17 cellular contexts compared by ENCODE assay signal in the genomic region with DNA sequence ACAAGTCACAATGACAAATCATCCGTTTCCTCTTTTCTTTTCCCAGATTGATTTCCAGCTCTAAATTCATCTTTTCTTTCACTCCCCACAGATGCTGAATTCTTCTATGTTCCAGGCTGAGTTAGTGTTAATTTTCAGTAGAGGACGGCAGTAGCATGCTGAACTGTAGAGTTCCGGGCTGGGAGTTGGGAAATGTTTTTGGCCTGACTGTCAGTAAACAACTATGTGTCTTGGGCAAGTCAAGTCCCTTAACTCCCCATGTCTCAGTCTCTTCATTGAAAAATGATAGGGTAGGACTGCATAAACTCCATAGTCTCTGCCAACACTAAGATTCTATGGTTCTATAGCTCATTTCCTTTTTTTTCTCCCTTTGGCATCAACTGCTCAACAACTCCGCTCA.
DNase-seq lines count a peak whose midpoint lies in the region; ATAC-seq and TF ChIP-seq lines count a peak whose summit lies in the region.
"Had no signal": no experiment of that assay in that cellular context is flagged by ENCODE, and none has a peak within 500 bp of the region (broad histone marks: within the 10 kb centered on the region; RNA-seq: fewer than 3 reads in every experiment).

No MANE protein-coding gene starts in this region.

- H3K9me2 ChIP-seq in HCT116 (ENCODE audit: insufficient read depth): no peaks in the 10 kb centered on the region; the same call in 1 of the 2 replicates

- H3K23ac ChIP-seq in mesenchymal stem cell (ENCODE audit: low read length in 2 of 2): no peak overlapping the region

- TF ChIP-seq POLR2A in HCT116 (IDR thresholded peaks at IDR 0.05; ENCODE audit: borderline replicate concordance, extremely low read depth, insufficient read depth, insufficient read length): no peak

- TF ChIP-seq CTCF in HCT116 (IDR thresholded peaks at IDR 0.05 in 2 of 3, conservative IDR thresholded peaks at IDR 0.05 in 1 of 3; ENCODE audit: borderline replicate concordance in 1 of 3, insufficient read depth in 1 of 3, low read depth in 2 of 3, low read length in 2 of 3): no peak
- no peak for TF ChIP-seq CTCF in fibroblast of lung (conservative IDR thresholded peaks at IDR 0.05 in 1 of 2, IDR thresholded peaks at IDR 0.05 in 1 of 2; ENCODE audit: low read depth in 1 of 2, low read length in 2 of 2)
- TF ChIP-seq CTCF in thoracic aorta (IDR thresholded peaks at IDR 0.05): no peak

- intact Hi-C loops in HCT116 (cut with micrococcal nuclease): no loop called here

- no peak overlapping the region for H2BK120ac ChIP-seq in mesenchymal stem cell (ENCODE audit: low read depth, low read length)

- H3K36me3 ChIP-seq in HCT116 (ENCODE audit: control insufficient read depth in 1 of 2, insufficient read depth in 2 of 2, low read length in 2 of 2): no peaks in the 10 kb centered on the region; a peak in 1 of 4 replicates
- no peaks in the 10 kb centered on the region for H3K36me3 ChIP-seq in fibroblast of lung (ENCODE audit: control insufficient read depth, insufficient read depth, low read length)
- peaks cover 0 to 4% of the 10 kb centered on the region in 2 experiments for H3K36me3 ChIP-seq in mesenchymal stem cell (ENCODE audit: control insufficient read depth in 1 of 2, insufficient read depth in 2 of 2, low read depth in 1 of 2, low read length in 2 of 2)
- H3K36me3 ChIP-seq in thoracic aorta: no peaks in the 10 kb centered on the region

- no peak overlapping the region for H2BK12ac ChIP-seq in mesenchymal stem cell (ENCODE audit: low read length in 2 of 2)

- H3K4me1 ChIP-seq in HCT116 (ENCODE audit: control insufficient read depth in 1 of 2, insufficient read depth in 2 of 2, low read length in 2 of 2) (peaks cover 67 to 86% of the 10 kb centered on the region in 2 experiments), fibroblast of lung (ENCODE audit: control insufficient read depth, extremely low read depth, insufficient read depth, low read length) (peaks cover 13% of the 10 kb centered on the region), mesenchymal stem cell (ENCODE audit: control insufficient read depth, insufficient read depth, low read depth, low read length) (peaks cover 6% of the 10 kb centered on the region), thoracic aorta (ENCODE audit: control insufficient read depth in 1 of 2, low read depth in 2 of 2) (peaks cover 21 to 45% of the 10 kb centered on the region in 2 donors)

- RAD21 ChIA-PET in HCT116 (lab: Charles Lee; ENCODE audit: low non-redundant PET in 1 of 2, low total read pairs in 2 of 2, uncharacterized antibody in 2 of 2, unreplicated experiment in 2 of 2): no interaction called here

- no peak for TF ChIP-seq RAD21 in HCT116 (IDR thresholded peaks at IDR 0.05; ENCODE audit: low read depth)

- CTCF ChIA-PET in HCT116 (lab: Charles Lee): interaction anchor here (1.5 kb wide), 1 partner anchor 209 kb away, joined by 4 read pairs; no protein-coding TSS in a partner anchor

- H2AFZ ChIP-seq in HCT116 (ENCODE audit: low read depth, low read length, poor library complexity, severe bottlenecking) (no peak overlapping the region), fibroblast of lung (ENCODE audit: low read length) (no peak overlapping the region), mesenchymal stem cell (ENCODE audit: low read depth, low read length) (no peak overlapping the region)

- peaks cover 0 to 29% (median 26%) of the 10 kb centered on the region in 3 donors for H3K36me3 Mint-ChIP-seq in naive thymus-derived CD8-positive, alpha-beta T cell

- POLR2A ChIA-PET in HCT116 (lab: Charles Lee): interaction anchor here (1.1 kb wide), 1 partner anchor 9 kb away, joined by 4 read pairs; no protein-coding TSS in a partner anchor
- POLR2A ChIA-PET in naive thymus-derived CD8-positive, alpha-beta T cell (lab: Charles Lee): no interaction called here

- no peak overlapping the region for H2AK5ac ChIP-seq in mesenchymal stem cell (ENCODE audit: low read length, severe bottlenecking)

- H2BK5ac ChIP-seq in mesenchymal stem cell (ENCODE audit: low read depth, low read length, poor library complexity, severe bottlenecking): no peak overlapping the region

- H3K27me3 ChIP-seq in HCT116 (ENCODE audit: insufficient read depth, low read length) (no peaks in the 10 kb centered on the region), fibroblast of lung (ENCODE audit: control insufficient read depth, insufficient read depth, low read length) (no peaks in the 10 kb centered on the region), mesenchymal stem cell (ENCODE audit: control insufficient read depth in 1 of 2, insufficient read depth in 1 of 2, low read length in 2 of 2) (no peaks in the 10 kb centered on the region), thoracic aorta (replicated peaks; ENCODE audit: insufficient read depth) (no peaks in the 10 kb centered on the region)

- BruUV-seq in HCT116 (replicated peaks; lab: Mats Ljungman, UMichigan): no TSS peak

- no peak overlapping the region for H3K27ac Mint-ChIP-seq in naive thymus-derived CD8-positive, alpha-beta T cell
- H3K27ac Mint-ChIP-seq: activated naive CD4-positive, alpha-beta T cell treated with anti-CD3 and anti-CD28 coated beads for 36 hours; endodermal cell; stimulated activated naive B cell treated with anti-CD40 and anti-IgM and Interleukin-4, amounts not matched to agents 10 μg/mL and 1 μg/mL and 100 μg/mL, for 72 hours; T-helper 1 cell treated with Interleukin-12 subunit alpha and Interleukin-12 subunit beta and Interleukin-4 antibody, amounts not matched to agents 30 μg/mL and 1 μg/mL, for 36 hours had no signal

- DNase-seq in HCT116 (ENCODE audit: low read depth, low spot score) (no peak), fibroblast of lung (ENCODE audit: low read depth in 2 of 2) (peak; percentile 36 to 69), mesenchymal stem cell (peak; percentile 77), thoracic aorta (ENCODE audit: low spot score) (peak; percentile 2), T-helper 1 cell (no peak), NOMO-1 treated with DMSO at 0.1 percent for 48 hours (lab: John Stamatoyannopoulos, UW; ENCODE audit: unreplicated experiment) (no peak)
- no peak for DNase-seq in naive thymus-derived CD8-positive, alpha-beta T cell
- DNase-seq: activated CD4-positive, CD25-positive, alpha-beta regulatory T cell; activated naive CD4-positive, alpha-beta T cell treated with anti-CD3 and anti-CD28 coated beads for 36 hours; DMS79; endodermal cell; left colon; NCI-H1930; NCI-H526; stimulated activated naive B cell treated with anti-CD40 and anti-IgM and Interleukin-4, amounts not matched to agents 10 μg/mL and 1 μg/mL and 100 μg/mL, for 72 hours had no signal

- no peak overlapping the region for H3K4ac ChIP-seq in mesenchymal stem cell (ENCODE audit: low read depth in 1 of 2, low read length in 2 of 2)

- peaks cover 17% of the 10 kb centered on the region for H3K79me1 ChIP-seq in mesenchymal stem cell (replicated peaks; ENCODE audit: low read length, poor library complexity, severe bottlenecking)

- peaks cover 89% of the 10 kb centered on the region for H3K79me2 ChIP-seq in HCT116 (ENCODE audit: insufficient read depth, low read length)
- H3K79me2 ChIP-seq in fibroblast of lung (ENCODE audit: control insufficient read depth, insufficient read depth, low read length): peaks cover 11% of the 10 kb centered on the region

- no peaks in the 10 kb centered on the region for H4K20me1 ChIP-seq in HCT116 (ENCODE audit: insufficient read depth)
- H4K20me1 ChIP-seq in fibroblast of lung (ENCODE audit: control insufficient read depth, extremely low read depth, insufficient read depth, low read length): no peaks in the 10 kb centered on the region

- H3K4me2 ChIP-seq in HCT116 (ENCODE audit: low read length): peak overlapping the region; percentile 26
- no peak overlapping the region for H3K4me2 ChIP-seq in fibroblast of lung (ENCODE audit: extremely low read depth, insufficient read depth, low read length)
- H3K4me2 ChIP-seq in mesenchymal stem cell (ENCODE audit: low read length, poor library complexity, severe bottlenecking): no peak overlapping the region

- H3K4me3 ChIP-seq in HCT116 (replicated peaks in 1 of 2; ENCODE audit: low read depth in 1 of 2, low read length in 2 of 2): no peak overlapping the region
- H3K4me3 ChIP-seq in fibroblast of lung (replicated peaks in 1 of 4; ENCODE audit: control extremely low read depth in 1 of 4, insufficient read depth in 1 of 4, low read depth in 3 of 4, low read length in 4 of 4): no peak overlapping the region
- H3K4me3 ChIP-seq in mesenchymal stem cell (ENCODE audit: insufficient read depth in 1 of 2, low read depth in 1 of 2, low read length in 2 of 2): peak overlapping the region in 1 of 2 experiments; percentile 20
- H3K4me3 ChIP-seq in thoracic aorta: no peak overlapping the region

- no peak overlapping the region for H3K9ac ChIP-seq in HCT116 (ENCODE audit: low read length)
- H3K9ac ChIP-seq in fibroblast of lung (ENCODE audit: insufficient read depth, low read length): no peak overlapping the region
- peak overlapping the region; percentile 98 for H3K9ac ChIP-seq in mesenchymal stem cell (ENCODE audit: low read length)

- no peak overlapping the region for H2BK15ac ChIP-seq in mesenchymal stem cell (ENCODE audit: low read depth, poor library complexity, severe bottlenecking)

- peak overlapping the region; percentile 14; the same call in 1 of the 2 replicates for H3K27ac ChIP-seq in HCT116 (ENCODE audit: low read depth, low read length)
- no peak overlapping the region for H3K27ac ChIP-seq in fibroblast of lung (ENCODE audit: insufficient read depth, low read length)
- peak overlapping the region; percentile 19 for H3K27ac ChIP-seq in mesenchymal stem cell (ENCODE audit: low read length, poor library complexity, severe bottlenecking)
- H3K27ac ChIP-seq in thoracic aorta: peak overlapping the region in 1 of 2 donors; percentile 97

- no peak overlapping the region for H4K91ac ChIP-seq in mesenchymal stem cell (ENCODE audit: low read length)

- H4K8ac ChIP-seq in mesenchymal stem cell (ENCODE audit: low read length): no peak overlapping the region

- ATAC-seq in HCT116: no peak
- no peak for ATAC-seq in thoracic aorta (ENCODE audit: insufficient number of reproducible peaks, low FRiP score, low read depth)
- ATAC-seq in naive thymus-derived CD8-positive, alpha-beta T cell: no peak
- ATAC-seq in GM19395 (IDR thresholded peaks at IDR 0.05; ENCODE audit: unreplicated experiment): no peak
- ATAC-seq: left colon; stimulated activated naive B cell treated with anti-CD40 and anti-IgM and Interleukin-4, amounts not matched to agents 10 μg/mL and 1 μg/mL and 100 μg/mL, for 72 hours had no signal

- no peak overlapping the region for H3K14ac ChIP-seq in mesenchymal stem cell (ENCODE audit: low read length in 2 of 2)

- no peaks in the 10 kb centered on the region for H3K27me3 Mint-ChIP-seq in naive thymus-derived CD8-positive, alpha-beta T cell
- H3K27me3 Mint-ChIP-seq: stimulated activated naive B cell treated with anti-CD40 and anti-IgM and Interleukin-4, amounts not matched to agents 10 μg/mL and 1 μg/mL and 100 μg/mL, for 72 hours had no signal

- H3K4me1 Mint-ChIP-seq in naive thymus-derived CD8-positive, alpha-beta T cell: peaks cover 2 to 9% (median 8%) of the 10 kb centered on the region in 4 donors
- H3K4me1 Mint-ChIP-seq: endodermal cell had no signal

- H3K9me3 Mint-ChIP-seq in naive thymus-derived CD8-positive, alpha-beta T cell: no peaks in the 10 kb centered on the region
- H3K9me3 Mint-ChIP-seq: activated naive CD4-positive, alpha-beta T cell treated with anti-CD3 and anti-CD28 coated beads for 36 hours; endodermal cell; stimulated activated naive B cell treated with anti-CD40 and anti-IgM and Interleukin-4, amounts not matched to agents 10 μg/mL and 1 μg/mL and 100 μg/mL, for 72 hours; T-helper 1 cell treated with Interleukin-12 subunit alpha and Interleukin-12 subunit beta and Interleukin-4 antibody, amounts not matched to agents 30 μg/mL and 1 μg/mL, for 36 hours had no signal

- H3K9me3 ChIP-seq in HCT116 (ENCODE audit: control insufficient read depth in 1 of 2, insufficient read depth in 1 of 2, low read depth in 1 of 2, low read length in 2 of 2) (no peaks in the 10 kb centered on the region), fibroblast of lung (ENCODE audit: control insufficient read depth, insufficient read depth, low read depth, low read length) (no peaks in the 10 kb centered on the region), mesenchymal stem cell (ENCODE audit: control insufficient read depth, low read length) (no peaks in the 10 kb centered on the region), thoracic aorta (no peaks in the 10 kb centered on the region)

- 100% methylated on average over 1 of the region's 4 CpGs for WGBS in mesenchymal stem cell

- H3K4me3 Mint-ChIP-seq in naive thymus-derived CD8-positive, alpha-beta T cell: no peak overlapping the region
- H3K4me3 Mint-ChIP-seq: activated naive CD4-positive, alpha-beta T cell treated with anti-CD3 and anti-CD28 coated beads for 36 hours; endodermal cell; stimulated activated naive B cell treated with anti-CD40 and anti-IgM and Interleukin-4, amounts not matched to agents 10 μg/mL and 1 μg/mL and 100 μg/mL, for 72 hours; T-helper 1 cell treated with Interleukin-12 subunit alpha and Interleukin-12 subunit beta and Interleukin-4 antibody, amounts not matched to agents 30 μg/mL and 1 μg/mL, for 36 hours had no signal

- no peak overlapping the region for H3K18ac ChIP-seq in mesenchymal stem cell (ENCODE audit: low read depth in 1 of 2, low read length in 2 of 2)

Comparison
In these comparisons a context has a peak if more than half of its experiments do, and no peak if none do; other contexts are left out.
1. DNase-seq: peak in fibroblast of lung (2 of 2), mesenchymal stem cell (single experiment) and thoracic aorta (single experiment); none in HCT116 (single experiment), naive thymus-derived CD8-positive, alpha-beta T cell (0 of 10), T-helper 1 cell (0 of 5) and NOMO-1 treated with DMSO at 0.1 percent for 48 hours (single experiment).